Comparison of ENCODE assay signal across 2 cellular contexts in genomic region chrX:118928126-118928525, GRCh38.
TF ChIP-seq lines count a peak whose summit lies in the region.

No MANE protein-coding gene starts in this region.

TF ChIP-seq in liver, 16 proteins besides CTCF, POLR2A, EP300 and RAD21:
- TF ChIP-seq REST (IDR thresholded peaks at IDR 0.05) (no peak), MAX (IDR thresholded peaks at IDR 0.05) (no peak), GABPA (IDR thresholded peaks at IDR 0.05 in 1 of 2, conservative IDR thresholded peaks at IDR 0.05 in 1 of 2) (no peak), NR2F2 (IDR thresholded peaks at IDR 0.05) (peak; percentile 51)

TF ChIP-seq in HepG2, 621 proteins besides CTCF, POLR2A, EP300 and RAD21:
- TF ChIP-seq ZNF574 (CRISPR knock-in tag; IDR thresholded peaks at IDR 0.05), result no peak
- TF ChIP-seq LRRFIP1 (CRISPR knock-in tag; conservative IDR thresholded peaks at IDR 0.05), result no peak
- no peak for TF ChIP-seq AKNA (CRISPR knock-in tag; IDR thresholded peaks at IDR 0.05; ENCODE audit: borderline replicate concordance)
